In genomic region chr10:99450624-99451498, GRCh38 we compare ENCODE assay signal across 1 cellular context.
TF ChIP-seq lines count a peak whose summit lies in the region.

No MANE protein-coding gene starts in this region.

TF ChIP-seq in HepG2, 621 proteins besides CTCF, POLR2A, EP300 and RAD21 (continued from another document and continues in another):
- TF ChIP-seq, protein P1, sequence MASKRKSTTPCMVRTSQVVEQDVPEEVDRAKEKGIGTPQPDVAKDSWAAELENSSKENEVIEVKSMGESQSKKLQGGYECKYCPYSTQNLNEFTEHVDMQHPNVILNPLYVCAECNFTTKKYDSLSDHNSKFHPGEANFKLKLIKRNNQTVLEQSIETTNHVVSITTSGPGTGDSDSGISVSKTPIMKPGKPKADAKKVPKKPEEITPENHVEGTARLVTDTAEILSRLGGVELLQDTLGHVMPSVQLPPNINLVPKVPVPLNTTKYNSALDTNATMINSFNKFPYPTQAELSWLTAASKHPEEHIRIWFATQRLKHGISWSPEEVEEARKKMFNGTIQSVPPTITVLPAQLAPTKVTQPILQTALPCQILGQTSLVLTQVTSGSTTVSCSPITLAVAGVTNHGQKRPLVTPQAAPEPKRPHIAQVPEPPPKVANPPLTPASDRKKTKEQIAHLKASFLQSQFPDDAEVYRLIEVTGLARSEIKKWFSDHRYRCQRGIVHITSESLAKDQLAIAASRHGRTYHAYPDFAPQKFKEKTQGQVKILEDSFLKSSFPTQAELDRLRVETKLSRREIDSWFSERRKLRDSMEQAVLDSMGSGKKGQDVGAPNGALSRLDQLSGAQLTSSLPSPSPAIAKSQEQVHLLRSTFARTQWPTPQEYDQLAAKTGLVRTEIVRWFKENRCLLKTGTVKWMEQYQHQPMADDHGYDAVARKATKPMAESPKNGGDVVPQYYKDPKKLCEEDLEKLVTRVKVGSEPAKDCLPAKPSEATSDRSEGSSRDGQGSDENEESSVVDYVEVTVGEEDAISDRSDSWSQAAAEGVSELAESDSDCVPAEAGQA (IDR thresholded peaks at IDR 0.05; ENCODE audit: low read depth), result no peak
- TF ChIP-seq, protein P1 (CRISPR knock-in tag; IDR thresholded peaks at IDR 0.05; ENCODE audit: borderline replicate concordance), result no peak
- TF ChIP-seq NFKB2 (CRISPR knock-in tag; IDR thresholded peaks at IDR 0.05; ENCODE audit: borderline replicate concordance) (no peak), FIP1L1 (IDR thresholded peaks at IDR 0.05; ENCODE audit: borderline replicate concordance, insufficient read depth, low read depth, low read length) (no peak), RELA (CRISPR knock-in tag; IDR thresholded peaks at IDR 0.05) (no peak), ZNF615 (CRISPR knock-in tag; IDR thresholded peaks at IDR 0.05; ENCODE audit: borderline replicate concordance) (no peak), ZFP37 (CRISPR knock-in tag; IDR thresholded peaks at IDR 0.05; ENCODE audit: borderline replicate concordance) (no peak), SRSF4 (IDR thresholded peaks at IDR 0.05; ENCODE audit: low read depth, low read length, poor library complexity, severe bottlenecking) (no peak), PHF21A (CRISPR knock-in tag; IDR thresholded peaks at IDR 0.05) (0 out of 2 replicates have a peak, but pooled peaks have one; percentile 48), PPARG (CRISPR knock-in tag; conservative IDR thresholded peaks at IDR 0.05) (peak; percentile 32; the same call in 1 of the 2 replicates), ZSCAN29 (CRISPR knock-in tag; conservative IDR thresholded peaks at IDR 0.05) (no peak), ZNF773 (CRISPR knock-in tag; IDR thresholded peaks at IDR 0.05; ENCODE audit: borderline replicate concordance) (no peak), MEIS2 (CRISPR knock-in tag; IDR thresholded peaks at IDR 0.05) (0 out of 2 replicates have a peak, but pooled peaks have one; percentile 32), ZNF121 (CRISPR knock-in tag; IDR thresholded peaks at IDR 0.05) (no peak), KDM6A (CRISPR knock-in tag; IDR thresholded peaks at IDR 0.05; ENCODE audit: low read depth) (no peak), TEAD2 (CRISPR knock-in tag; IDR thresholded peaks at IDR 0.05) (no peak), FOSL2 (CRISPR knock-in tag; IDR thresholded peaks at IDR 0.05) (no peak), ZNF776 (CRISPR knock-in tag; IDR thresholded peaks at IDR 0.05) (no peak), SIN3B (IDR thresholded peaks at IDR 0.05; ENCODE audit: low read length) (no peak), ZNF18 (CRISPR knock-in tag; IDR thresholded peaks at IDR 0.05; ENCODE audit: insufficient replicate concordance) (no peak), ZBTB26 (CRISPR knock-in tag; IDR thresholded peaks at IDR 0.05; ENCODE audit: borderline replicate concordance) (no peak), SOX5 (CRISPR knock-in tag; IDR thresholded peaks at IDR 0.05; ENCODE audit: borderline replicate concordance) (peak; percentile 61; the same call in 1 of the 2 replicates), LCORL (IDR thresholded peaks at IDR 0.05) (no peak), LCORL (CRISPR knock-in tag; IDR thresholded peaks at IDR 0.05) (peak; percentile 62; the same call in 1 of the 2 replicates), ZIK1 (CRISPR knock-in tag; IDR thresholded peaks at IDR 0.05; ENCODE audit: borderline replicate concordance, low read depth) (no peak)
- TF ChIP-seq, protein P2, sequence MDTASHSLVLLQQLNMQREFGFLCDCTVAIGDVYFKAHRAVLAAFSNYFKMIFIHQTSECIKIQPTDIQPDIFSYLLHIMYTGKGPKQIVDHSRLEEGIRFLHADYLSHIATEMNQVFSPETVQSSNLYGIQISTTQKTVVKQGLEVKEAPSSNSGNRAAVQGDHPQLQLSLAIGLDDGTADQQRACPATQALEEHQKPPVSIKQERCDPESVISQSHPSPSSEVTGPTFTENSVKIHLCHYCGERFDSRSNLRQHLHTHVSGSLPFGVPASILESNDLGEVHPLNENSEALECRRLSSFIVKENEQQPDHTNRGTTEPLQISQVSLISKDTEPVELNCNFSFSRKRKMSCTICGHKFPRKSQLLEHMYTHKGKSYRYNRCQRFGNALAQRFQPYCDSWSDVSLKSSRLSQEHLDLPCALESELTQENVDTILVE (CRISPR knock-in tag; IDR thresholded peaks at IDR 0.05), result no peak
- TF ChIP-seq, protein P3, sequence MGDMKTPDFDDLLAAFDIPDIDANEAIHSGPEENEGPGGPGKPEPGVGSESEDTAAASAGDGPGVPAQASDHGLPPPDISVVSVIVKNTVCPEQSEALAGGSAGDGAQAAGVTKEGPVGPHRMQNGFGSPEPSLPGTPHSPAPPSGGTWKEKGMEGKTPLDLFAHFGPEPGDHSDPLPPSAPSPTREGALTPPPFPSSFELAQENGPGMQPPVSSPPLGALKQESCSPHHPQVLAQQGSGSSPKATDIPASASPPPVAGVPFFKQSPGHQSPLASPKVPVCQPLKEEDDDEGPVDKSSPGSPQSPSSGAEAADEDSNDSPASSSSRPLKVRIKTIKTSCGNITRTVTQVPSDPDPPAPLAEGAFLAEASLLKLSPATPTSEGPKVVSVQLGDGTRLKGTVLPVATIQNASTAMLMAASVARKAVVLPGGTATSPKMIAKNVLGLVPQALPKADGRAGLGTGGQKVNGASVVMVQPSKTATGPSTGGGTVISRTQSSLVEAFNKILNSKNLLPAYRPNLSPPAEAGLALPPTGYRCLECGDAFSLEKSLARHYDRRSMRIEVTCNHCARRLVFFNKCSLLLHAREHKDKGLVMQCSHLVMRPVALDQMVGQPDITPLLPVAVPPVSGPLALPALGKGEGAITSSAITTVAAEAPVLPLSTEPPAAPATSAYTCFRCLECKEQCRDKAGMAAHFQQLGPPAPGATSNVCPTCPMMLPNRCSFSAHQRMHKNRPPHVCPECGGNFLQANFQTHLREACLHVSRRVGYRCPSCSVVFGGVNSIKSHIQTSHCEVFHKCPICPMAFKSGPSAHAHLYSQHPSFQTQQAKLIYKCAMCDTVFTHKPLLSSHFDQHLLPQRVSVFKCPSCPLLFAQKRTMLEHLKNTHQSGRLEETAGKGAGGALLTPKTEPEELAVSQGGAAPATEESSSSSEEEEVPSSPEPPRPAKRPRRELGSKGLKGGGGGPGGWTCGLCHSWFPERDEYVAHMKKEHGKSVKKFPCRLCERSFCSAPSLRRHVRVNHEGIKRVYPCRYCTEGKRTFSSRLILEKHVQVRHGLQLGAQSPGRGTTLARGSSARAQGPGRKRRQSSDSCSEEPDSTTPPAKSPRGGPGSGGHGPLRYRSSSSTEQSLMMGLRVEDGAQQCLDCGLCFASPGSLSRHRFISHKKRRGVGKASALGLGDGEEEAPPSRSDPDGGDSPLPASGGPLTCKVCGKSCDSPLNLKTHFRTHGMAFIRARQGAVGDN (CRISPR knock-in tag; IDR thresholded peaks at IDR 0.05), result no peak
- TF ChIP-seq, protein P4, sequence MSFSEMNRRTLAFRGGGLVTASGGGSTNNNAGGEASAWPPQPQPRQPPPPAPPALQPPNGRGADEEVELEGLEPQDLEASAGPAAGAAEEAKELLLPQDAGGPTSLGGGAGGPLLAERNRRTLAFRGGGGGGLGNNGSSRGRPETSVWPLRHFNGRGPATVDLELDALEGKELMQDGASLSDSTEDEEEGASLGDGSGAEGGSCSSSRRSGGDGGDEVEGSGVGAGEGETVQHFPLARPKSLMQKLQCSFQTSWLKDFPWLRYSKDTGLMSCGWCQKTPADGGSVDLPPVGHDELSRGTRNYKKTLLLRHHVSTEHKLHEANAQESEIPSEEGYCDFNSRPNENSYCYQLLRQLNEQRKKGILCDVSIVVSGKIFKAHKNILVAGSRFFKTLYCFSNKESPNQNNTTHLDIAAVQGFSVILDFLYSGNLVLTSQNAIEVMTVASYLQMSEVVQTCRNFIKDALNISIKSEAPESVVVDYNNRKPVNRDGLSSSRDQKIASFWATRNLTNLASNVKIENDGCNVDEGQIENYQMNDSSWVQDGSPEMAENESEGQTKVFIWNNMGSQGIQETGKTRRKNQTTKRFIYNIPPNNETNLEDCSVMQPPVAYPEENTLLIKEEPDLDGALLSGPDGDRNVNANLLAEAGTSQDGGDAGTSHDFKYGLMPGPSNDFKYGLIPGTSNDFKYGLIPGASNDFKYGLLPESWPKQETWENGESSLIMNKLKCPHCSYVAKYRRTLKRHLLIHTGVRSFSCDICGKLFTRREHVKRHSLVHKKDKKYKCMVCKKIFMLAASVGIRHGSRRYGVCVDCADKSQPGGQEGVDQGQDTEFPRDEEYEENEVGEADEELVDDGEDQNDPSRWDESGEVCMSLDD (CRISPR knock-in tag; IDR thresholded peaks at IDR 0.05; ENCODE audit: borderline replicate concordance), result no peak
- TF ChIP-seq, protein P5, sequence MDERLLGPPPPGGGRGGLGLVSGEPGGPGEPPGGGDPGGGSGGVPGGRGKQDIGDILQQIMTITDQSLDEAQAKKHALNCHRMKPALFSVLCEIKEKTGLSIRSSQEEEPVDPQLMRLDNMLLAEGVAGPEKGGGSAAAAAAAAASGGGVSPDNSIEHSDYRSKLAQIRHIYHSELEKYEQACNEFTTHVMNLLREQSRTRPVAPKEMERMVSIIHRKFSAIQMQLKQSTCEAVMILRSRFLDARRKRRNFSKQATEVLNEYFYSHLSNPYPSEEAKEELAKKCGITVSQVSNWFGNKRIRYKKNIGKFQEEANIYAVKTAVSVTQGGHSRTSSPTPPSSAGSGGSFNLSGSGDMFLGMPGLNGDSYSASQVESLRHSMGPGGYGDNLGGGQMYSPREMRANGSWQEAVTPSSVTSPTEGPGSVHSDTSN (CRISPR knock-in tag; IDR thresholded peaks at IDR 0.05), result no peak
- TF ChIP-seq, protein P6, sequence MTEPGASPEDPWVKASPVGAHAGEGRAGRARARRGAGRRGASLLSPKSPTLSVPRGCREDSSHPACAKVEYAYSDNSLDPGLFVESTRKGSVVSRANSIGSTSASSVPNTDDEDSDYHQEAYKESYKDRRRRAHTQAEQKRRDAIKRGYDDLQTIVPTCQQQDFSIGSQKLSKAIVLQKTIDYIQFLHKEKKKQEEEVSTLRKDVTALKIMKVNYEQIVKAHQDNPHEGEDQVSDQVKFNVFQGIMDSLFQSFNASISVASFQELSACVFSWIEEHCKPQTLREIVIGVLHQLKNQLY (CRISPR knock-in tag; IDR thresholded peaks at IDR 0.05), result no peak
- TF ChIP-seq, protein P7, sequence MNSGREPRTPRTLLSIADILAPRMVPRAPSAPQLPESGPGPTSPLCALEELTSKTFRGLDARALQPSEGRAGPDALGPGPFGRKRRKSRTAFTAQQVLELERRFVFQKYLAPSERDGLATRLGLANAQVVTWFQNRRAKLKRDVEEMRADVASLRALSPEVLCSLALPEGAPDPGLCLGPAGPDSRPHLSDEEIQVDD (CRISPR knock-in tag; IDR thresholded peaks at IDR 0.05; ENCODE audit: borderline replicate concordance), result no peak
- TF ChIP-seq, protein P8, sequence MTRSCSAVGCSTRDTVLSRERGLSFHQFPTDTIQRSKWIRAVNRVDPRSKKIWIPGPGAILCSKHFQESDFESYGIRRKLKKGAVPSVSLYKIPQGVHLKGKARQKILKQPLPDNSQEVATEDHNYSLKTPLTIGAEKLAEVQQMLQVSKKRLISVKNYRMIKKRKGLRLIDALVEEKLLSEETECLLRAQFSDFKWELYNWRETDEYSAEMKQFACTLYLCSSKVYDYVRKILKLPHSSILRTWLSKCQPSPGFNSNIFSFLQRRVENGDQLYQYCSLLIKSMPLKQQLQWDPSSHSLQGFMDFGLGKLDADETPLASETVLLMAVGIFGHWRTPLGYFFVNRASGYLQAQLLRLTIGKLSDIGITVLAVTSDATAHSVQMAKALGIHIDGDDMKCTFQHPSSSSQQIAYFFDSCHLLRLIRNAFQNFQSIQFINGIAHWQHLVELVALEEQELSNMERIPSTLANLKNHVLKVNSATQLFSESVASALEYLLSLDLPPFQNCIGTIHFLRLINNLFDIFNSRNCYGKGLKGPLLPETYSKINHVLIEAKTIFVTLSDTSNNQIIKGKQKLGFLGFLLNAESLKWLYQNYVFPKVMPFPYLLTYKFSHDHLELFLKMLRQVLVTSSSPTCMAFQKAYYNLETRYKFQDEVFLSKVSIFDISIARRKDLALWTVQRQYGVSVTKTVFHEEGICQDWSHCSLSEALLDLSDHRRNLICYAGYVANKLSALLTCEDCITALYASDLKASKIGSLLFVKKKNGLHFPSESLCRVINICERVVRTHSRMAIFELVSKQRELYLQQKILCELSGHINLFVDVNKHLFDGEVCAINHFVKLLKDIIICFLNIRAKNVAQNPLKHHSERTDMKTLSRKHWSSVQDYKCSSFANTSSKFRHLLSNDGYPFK (CRISPR knock-in tag; IDR thresholded peaks at IDR 0.05; ENCODE audit: borderline replicate concordance), result no peak
- TF ChIP-seq, protein P9, sequence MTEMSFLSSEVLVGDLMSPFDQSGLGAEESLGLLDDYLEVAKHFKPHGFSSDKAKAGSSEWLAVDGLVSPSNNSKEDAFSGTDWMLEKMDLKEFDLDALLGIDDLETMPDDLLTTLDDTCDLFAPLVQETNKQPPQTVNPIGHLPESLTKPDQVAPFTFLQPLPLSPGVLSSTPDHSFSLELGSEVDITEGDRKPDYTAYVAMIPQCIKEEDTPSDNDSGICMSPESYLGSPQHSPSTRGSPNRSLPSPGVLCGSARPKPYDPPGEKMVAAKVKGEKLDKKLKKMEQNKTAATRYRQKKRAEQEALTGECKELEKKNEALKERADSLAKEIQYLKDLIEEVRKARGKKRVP (CRISPR knock-in tag; IDR thresholded peaks at IDR 0.05), result no peak
